ENCODE assay signal across 8 cellular contexts in the genomic region with DNA sequence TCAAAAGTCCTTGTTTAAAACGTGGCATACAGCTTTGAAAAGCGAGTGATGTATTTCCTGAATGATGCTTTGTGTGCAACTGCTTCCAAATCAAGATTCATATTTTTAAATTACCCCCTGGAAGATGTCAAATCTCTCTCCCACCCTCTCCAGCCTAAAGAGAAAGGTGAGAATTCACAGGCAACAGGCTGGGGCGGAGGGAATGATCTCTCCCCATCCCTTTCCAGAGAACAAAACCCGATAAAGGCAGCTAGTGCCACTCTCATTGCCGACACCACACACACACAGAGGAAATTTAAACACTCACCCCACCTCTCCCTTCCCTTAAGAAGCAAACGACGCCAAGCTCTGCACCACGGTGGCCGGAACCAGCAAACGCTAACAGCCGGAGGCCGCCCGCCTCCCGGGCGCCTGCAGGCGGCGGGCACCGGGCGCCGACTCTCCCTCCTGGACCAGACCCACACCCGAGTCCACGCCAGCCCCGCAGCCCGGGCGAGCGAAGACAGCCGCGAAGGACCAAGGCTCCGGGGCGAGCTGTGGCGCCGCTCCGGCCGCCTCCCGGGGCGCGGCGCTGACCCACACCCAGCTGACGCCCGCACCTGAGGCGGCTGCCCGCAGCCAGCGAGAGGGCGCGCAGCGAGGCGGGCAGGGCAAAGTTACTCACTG. TPM values are rescaled to one million over a fixed set of nuclear protein-coding genes. Genes with fewer than 3 reads are reported as not detected.
A peak's percentile ranks its signal among the peaks of the same experiment; 100 is the strongest.
DNase-seq lines count a peak whose midpoint lies in the region; ATAC-seq and TF ChIP-seq lines count a peak whose summit lies in the region.

No MANE protein-coding gene starts in this region.

- no peaks in the 10 kb centered on the region for H3K27me3 Mint-ChIP-seq in activated naive CD4-positive, alpha-beta T cell treated with anti-CD3 and anti-CD28 coated beads, Interleukin-2, amount 10 ng/mL, durations not matched to agents 7 days and 5 days

- peak overlapping the region; percentile 82 for H3K27ac Mint-ChIP-seq in activated naive CD4-positive, alpha-beta T cell treated with anti-CD3 and anti-CD28 coated beads, Interleukin-2, amount 10 ng/mL, durations not matched to agents 7 days and 5 days

- H3K4me1 Mint-ChIP-seq in activated naive CD4-positive, alpha-beta T cell treated with anti-CD3 and anti-CD28 coated beads, Interleukin-2, amount 10 ng/mL, durations not matched to agents 7 days and 5 days, result peaks cover 48% of the 10 kb centered on the region

- peak; percentile 34 for TF ChIP-seq CTCF in 22Rv1 (IDR thresholded peaks at IDR 0.05)
- peak in 5 of 9 donors; percentile 34 to 55 (median 52) for TF ChIP-seq CTCF in heart right ventricle (IDR thresholded peaks at IDR 0.05)

- H3K9me3 Mint-ChIP-seq in activated naive CD4-positive, alpha-beta T cell treated with anti-CD3 and anti-CD28 coated beads, Interleukin-2, amount 10 ng/mL, durations not matched to agents 7 days and 5 days, result peaks cover 1% of the 10 kb centered on the region

- intact Hi-C loops in heart right ventricle (cut with DNase I) (loop anchor here in 8 of 10 donors (2.0 to 10.0 kb wide), 9 partner anchors 43 to 195 kb away; a partner anchor contains a TSS), sciatic nerve (cut with DNase I) (no loop called here)

- CTCF ChIA-PET in activated naive CD4-positive, alpha-beta T cell treated with anti-CD3 and anti-CD28 coated beads, Interleukin-2, amount 10 ng/mL, durations not matched to agents 7 days and 5 days (lab: Charles Lee), result interaction anchor here (0.7 to 1.5 kb wide), 6 partner anchors 17 to 151 kb away, joined by 3 read pairs; no protein-coding TSS in a partner anchor

- H3K4me3 ChIP-seq in heart right ventricle, result peak overlapping the region; percentile 58 to 100 (median 90)

- H3K36me3 Mint-ChIP-seq in activated naive CD4-positive, alpha-beta T cell treated with anti-CD3 and anti-CD28 coated beads, Interleukin-2, amount 10 ng/mL, durations not matched to agents 7 days and 5 days, result peaks cover 23% of the 10 kb centered on the region

- H3K4me3 Mint-ChIP-seq in activated naive CD4-positive, alpha-beta T cell treated with anti-CD3 and anti-CD28 coated beads, Interleukin-2, amount 10 ng/mL, durations not matched to agents 7 days and 5 days, result peak overlapping the region; percentile 92

- WGBS in heart right ventricle, 2 donors, result 0 to 1% methylated on average over 47 of the region's 47 CpGs

- DNase-seq in NOMO-1 treated with dmso at 0.1 percent for 144 hours (lab: John Stamatoyannopoulos, UW; ENCODE audit: unreplicated experiment), result peak; percentile 29
- peak; percentile 65 for DNase-seq in activated naive CD4-positive, alpha-beta T cell treated with anti-CD3 and anti-CD28 coated beads, Interleukin-2, amount 10 ng/mL, durations not matched to agents 7 days and 5 days
- peak; percentile 37 to 54 for DNase-seq in heart right ventricle
- peak; percentile 63 for DNase-seq in sciatic nerve (ENCODE audit: low spot score)
- DNase-seq in SKM-1 (lab: John Stamatoyannopoulos, UW; ENCODE audit: unreplicated experiment), result no peak

- peaks cover 4 to 49% (median 31%) of the 10 kb centered on the region in 9 donors for H3K4me1 ChIP-seq in heart right ventricle

- peak overlapping the region; percentile 98 for H3K27ac ChIP-seq in 22Rv1
- peak overlapping the region; percentile 90 to 99 (median 96) for H3K27ac ChIP-seq in heart right ventricle

- H3K36me3 ChIP-seq in heart right ventricle, result peaks cover 0 to 21% (median 0%) of the 10 kb centered on the region in 9 donors

- ATAC-seq in GM18499 (IDR thresholded peaks at IDR 0.05; ENCODE audit: insufficient read depth, unreplicated experiment) (peak; percentile 4), HG02885 (IDR thresholded peaks at IDR 0.05; ENCODE audit: poor library complexity, unreplicated experiment) (peak; percentile 33), heart right ventricle (peak in 5 of 8 donors; percentile 1 to 41 (median 9)), sciatic nerve (no peak)

- H3K27me3 ChIP-seq in heart right ventricle, result no peaks in the 10 kb centered on the region

- peaks cover 0 to 5% (median 2%) of the 10 kb centered on the region in 11 donors for H3K9me3 ChIP-seq in heart right ventricle

RNA-seq across cellular contexts. Expression of a gene that starts 0.5 kb away (rescaled TPM):
- total RNA-seq in heart right ventricle (10 to 100 TPM; 10.2 to 22.3 (median 15.4) TPM), sciatic nerve (10.1 TPM)
- polyA plus RNA-seq in heart right ventricle, result 1 to 10 TPM; 3.5 to 3.8 TPM

RNA-seq across cellular contexts. Expression of a gene that starts 1.8 kb away (rescaled TPM):
- total RNA-seq in heart right ventricle (100 to 1,000 TPM in 1 of 10 donors, 10 to 100 TPM in 9; 62.3 to 130 (median 78.5) TPM), sciatic nerve (84.7 TPM)
- polyA plus RNA-seq in heart right ventricle, result 100 to 1,000 TPM in 1 of 2 donors, 10 to 100 TPM in 1; 69.4 to 110 TPM
